ENCODE assay signal across 20 cellular contexts in genomic region chr2:162016080-162016479, GRCh38. TPM values are rescaled to one million over a fixed set of nuclear protein-coding genes. Genes with fewer than 3 reads are reported as not detected.
DNase-seq lines count a peak whose midpoint lies in the region; ATAC-seq, FAIRE-seq and TF ChIP-seq lines count a peak whose summit lies in the region.
"Had no signal": no experiment of that assay in that cellular context is flagged by ENCODE, and none has a peak within 500 bp of the region (broad histone marks: within the 10 kb centered on the region; RNA-seq: fewer than 3 reads in every experiment).

No MANE protein-coding gene starts in this region.

- peak overlapping the region; percentile 48 to 73 for H3K27ac Mint-ChIP-seq in natural killer cell treated with Interleukin-12 subunit alpha and Interleukin-12 subunit beta and Interleukin-15 and Interleukin-18, amount 100 ng/mL, for 72 hours
- no peak overlapping the region for H3K27ac Mint-ChIP-seq in natural killer cell
- H3K27ac Mint-ChIP-seq in activated T-helper 1 cell treated with anti-CD3 and anti-CD28 coated beads, Interleukin-12 subunit alpha, Interleukin-12 subunit beta, Interleukin-2, Interleukin-4 antibody, amounts not matched to agents 30 ng/mL and 10 ng/mL and 1 ng/mL, durations not matched to agents 14 hours and 24 hours and 36 hours, result peak overlapping the region; percentile 69
- no peak overlapping the region for H3K27ac Mint-ChIP-seq in immature natural killer cell
- H3K27ac Mint-ChIP-seq: CD14-positive monocyte, H9 had no signal

- no peaks in the 10 kb centered on the region for H3K9me3 Mint-ChIP-seq in natural killer cell treated with Interleukin-12 subunit alpha and Interleukin-12 subunit beta and Interleukin-15 and Interleukin-18, amount 100 ng/mL, for 72 hours
- no peaks in the 10 kb centered on the region for H3K9me3 Mint-ChIP-seq in natural killer cell
- no peaks in the 10 kb centered on the region for H3K9me3 Mint-ChIP-seq in activated T-helper 1 cell treated with anti-CD3 and anti-CD28 coated beads, Interleukin-12 subunit alpha, Interleukin-12 subunit beta, Interleukin-2, Interleukin-4 antibody, amounts not matched to agents 30 ng/mL and 10 ng/mL and 1 ng/mL, durations not matched to agents 14 hours and 24 hours and 36 hours
- H3K9me3 Mint-ChIP-seq in immature natural killer cell, result no peaks in the 10 kb centered on the region
- H3K9me3 Mint-ChIP-seq: H9 had no signal

- peaks cover 30 to 47% of the 10 kb centered on the region in 2 donors for H3K4me1 Mint-ChIP-seq in natural killer cell treated with Interleukin-12 subunit alpha and Interleukin-12 subunit beta and Interleukin-15 and Interleukin-18, amount 100 ng/mL, for 72 hours (ENCODE audit: low read depth in 2 of 2)
- H3K4me1 Mint-ChIP-seq in natural killer cell, result peaks cover 22 to 27% of the 10 kb centered on the region in 2 donors
- H3K4me1 Mint-ChIP-seq in activated T-helper 1 cell treated with anti-CD3 and anti-CD28 coated beads, Interleukin-12 subunit alpha, Interleukin-12 subunit beta, Interleukin-2, Interleukin-4 antibody, amounts not matched to agents 30 ng/mL and 10 ng/mL and 1 ng/mL, durations not matched to agents 14 hours and 24 hours and 36 hours (ENCODE audit: low read depth), result peaks cover 75% of the 10 kb centered on the region
- H3K4me1 Mint-ChIP-seq in immature natural killer cell, result peaks cover 23 to 31% of the 10 kb centered on the region in 2 donors

- intact Hi-C loops in natural killer cell (cut with micrococcal nuclease), result no loop called here
- intact Hi-C loops in activated T-helper 1 cell treated with anti-CD3 and anti-CD28 coated beads, Interleukin-12 subunit alpha, Interleukin-12 subunit beta, Interleukin-2, Interleukin-4 antibody, amounts not matched to agents 30 ng/mL and 10 ng/mL and 1 ng/mL, durations not matched to agents 14 hours and 24 hours and 36 hours (cut with micrococcal nuclease), result no loop called here

- H3K27me3 Mint-ChIP-seq in natural killer cell treated with Interleukin-12 subunit alpha and Interleukin-12 subunit beta and Interleukin-15 and Interleukin-18, amount 100 ng/mL, for 72 hours, result peaks cover 0 to 3% of the 10 kb centered on the region in 2 donors
- peaks cover 0 to 2% of the 10 kb centered on the region in 2 donors for H3K27me3 Mint-ChIP-seq in natural killer cell (ENCODE audit: low read depth in 2 of 2)
- H3K27me3 Mint-ChIP-seq in activated T-helper 1 cell treated with anti-CD3 and anti-CD28 coated beads, Interleukin-12 subunit alpha, Interleukin-12 subunit beta, Interleukin-2, Interleukin-4 antibody, amounts not matched to agents 30 ng/mL and 10 ng/mL and 1 ng/mL, durations not matched to agents 14 hours and 24 hours and 36 hours (ENCODE audit: insufficient read depth), result no peaks in the 10 kb centered on the region
- H3K27me3 Mint-ChIP-seq in immature natural killer cell (ENCODE audit: low read depth in 3 of 3), result peaks cover 0 to 3% (median 0%) of the 10 kb centered on the region in 3 donors

- TF ChIP-seq CTCF in natural killer cell (IDR thresholded peaks at IDR 0.05), result no peak

- no peak overlapping the region for H3K4me3 Mint-ChIP-seq in natural killer cell treated with Interleukin-12 subunit alpha and Interleukin-12 subunit beta and Interleukin-15 and Interleukin-18, amount 100 ng/mL, for 72 hours
- no peak overlapping the region for H3K4me3 Mint-ChIP-seq in natural killer cell
- no peak overlapping the region for H3K4me3 Mint-ChIP-seq in activated T-helper 1 cell treated with anti-CD3 and anti-CD28 coated beads, Interleukin-12 subunit alpha, Interleukin-12 subunit beta, Interleukin-2, Interleukin-4 antibody, amounts not matched to agents 30 ng/mL and 10 ng/mL and 1 ng/mL, durations not matched to agents 14 hours and 24 hours and 36 hours
- H3K4me3 Mint-ChIP-seq in immature natural killer cell, result no peak overlapping the region
- H3K4me3 Mint-ChIP-seq: H9 had no signal

- peaks cover 42% of the 10 kb centered on the region for H3K36me3 Mint-ChIP-seq in natural killer cell treated with Interleukin-12 subunit alpha and Interleukin-12 subunit beta and Interleukin-15 and Interleukin-18, amount 100 ng/mL, for 72 hours
- H3K36me3 Mint-ChIP-seq in natural killer cell, result no peaks in the 10 kb centered on the region
- H3K36me3 Mint-ChIP-seq in activated T-helper 1 cell treated with anti-CD3 and anti-CD28 coated beads, Interleukin-12 subunit alpha, Interleukin-12 subunit beta, Interleukin-2, Interleukin-4 antibody, amounts not matched to agents 30 ng/mL and 10 ng/mL and 1 ng/mL, durations not matched to agents 14 hours and 24 hours and 36 hours (ENCODE audit: low read depth), result peaks cover 80% of the 10 kb centered on the region
- H3K36me3 Mint-ChIP-seq in immature natural killer cell, result no peaks in the 10 kb centered on the region

- no peak for ATAC-seq in natural killer cell treated with Interleukin-12 subunit alpha and Interleukin-12 subunit beta and Interleukin-15 and Interleukin-18, amount 100 ng/mL, for 72 hours
- ATAC-seq in natural killer cell, result no peak
- ATAC-seq: GM12878 had no signal

- TF ChIP-seq POLR2A in GM12891 (IDR thresholded peaks at IDR 0.05; ENCODE audit: low read depth, low read length), result no peak

- no peak for DNase-seq in natural killer cell treated with Interleukin-12 subunit alpha and Interleukin-12 subunit beta and Interleukin-15 and Interleukin-18, amount 100 ng/mL, for 72 hours (ENCODE audit: low spot score)
- no peak for DNase-seq in natural killer cell
- DNase-seq in HuH-7.5 (ENCODE audit: low spot score), result peak; percentile 22
- DNase-seq in activated T-helper 1 cell treated with anti-CD3 and anti-CD28 coated beads, Interleukin-12 subunit alpha, Interleukin-12 subunit beta, Interleukin-2, Interleukin-4 antibody, amounts not matched to agents 30 ng/mL and 10 ng/mL and 1 ng/mL, durations not matched to agents 14 hours and 24 hours and 36 hours (ENCODE audit: low spot score), result no peak
- no peak for DNase-seq in immature natural killer cell
- DNase-seq in NOMO-1 treated with dmso at 0.1 percent for 144 hours (lab: John Stamatoyannopoulos, UW; ENCODE audit: unreplicated experiment), result no peak
- no peak for DNase-seq in GM12891 (ENCODE audit: insufficient read length, low spot score)
- DNase-seq: Calu3, EL, H9, KBM-7, NCI-H1694 treated with DMSO at 0.1 percent for 48 hours, NCI-H524, NCI-H82, RPMI8226, SIG-M5 had no signal

- FAIRE-seq in GM12891 (lab: Jason Lieb, UNC), result no peak
- FAIRE-seq: GM12878, GM19239 had no signal

TF ChIP-seq in GM12891, 5 proteins besides CTCF, POLR2A, EP300 and RAD21:
- TF ChIP-seq POU2F2 (IDR thresholded peaks at IDR 0.05; ENCODE audit: low read depth, low read length) (no peak), SPI1 (IDR thresholded peaks at IDR 0.05; ENCODE audit: low read depth, low read length) (no peak), PAX5 (IDR thresholded peaks at IDR 0.05; ENCODE audit: insufficient read depth, low read length, severe bottlenecking) (no peak), TAF1 (IDR thresholded peaks at IDR 0.05; ENCODE audit: low read depth, low read length) (no peak), POLR2AphosphoS5 (IDR thresholded peaks at IDR 0.05; ENCODE audit: low read depth, low read length) (no peak)

RNA-seq across cellular contexts. Expression of gene DPP4, which starts 57.9 kb away (rescaled TPM):
- total RNA-seq in natural killer cell treated with Interleukin-12 subunit alpha and Interleukin-12 subunit beta and Interleukin-15 and Interleukin-18, amount 100 ng/mL, for 72 hours, result 100 to 1,000 TPM in 1 of 2 donors, 10 to 100 TPM in 1; 89.4 to 102 TPM
- total RNA-seq in natural killer cell, result 1 to 10 TPM; 1.8 to 2.3 (median 1.8) TPM
- 94.4 and 99.9 TPM in 2 replicates for total RNA-seq in activated T-helper 1 cell treated with anti-CD3 and anti-CD28 coated beads, Interleukin-12 subunit alpha, Interleukin-12 subunit beta, Interleukin-2, Interleukin-4 antibody, amounts not matched to agents 30 ng/mL and 10 ng/mL and 1 ng/mL, durations not matched to agents 14 hours and 24 hours and 36 hours
- 1 to 10 TPM; 2.5 to 6.0 (median 4.3) TPM for polyA plus RNA-seq in immature natural killer cell
- polyA plus RNA-seq in GM12891 (2012; ENCODE audit: low read depth, missing spikeins), result 0.19 TPM
- total RNA-seq: HT1080 had no signal

Comparison
In these comparisons a context has a peak if more than half of its experiments do, and no peak if none do; other contexts are left out.
1. H3K27ac Mint-ChIP-seq: peak in natural killer cell treated with Interleukin-12 subunit alpha and Interleukin-12 subunit beta and Interleukin-15 and Interleukin-18, amount 100 ng/mL, for 72 hours (2 of 2) and activated T-helper 1 cell treated with anti-CD3 and anti-CD28 coated beads, Interleukin-12 subunit alpha, Interleukin-12 subunit beta, Interleukin-2, Interleukin-4 antibody, amounts not matched to agents 30 ng/mL and 10 ng/mL and 1 ng/mL, durations not matched to agents 14 hours and 24 hours and 36 hours (single experiment); none in natural killer cell (0 of 2) and immature natural killer cell (0 of 6).
2. RNA of gene DPP4, which starts 57.9 kb away (total RNA-seq): 89.4 to 102 TPM in natural killer cell treated with Interleukin-12 subunit alpha and Interleukin-12 subunit beta and Interleukin-15 and Interleukin-18, amount 100 ng/mL, for 72 hours and 94.4 to 99.9 TPM in activated T-helper 1 cell treated with anti-CD3 and anti-CD28 coated beads, Interleukin-12 subunit alpha, Interleukin-12 subunit beta, Interleukin-2, Interleukin-4 antibody, amounts not matched to agents 30 ng/mL and 10 ng/mL and 1 ng/mL, durations not matched to agents 14 hours and 24 hours and 36 hours; 1.8 to 2.3 TPM in natural killer cell; every median in the first group is over 10 times any median in the second.